8 cellular contexts compared by ENCODE assay signal in genomic region chr3:47163990-47164848, GRCh38. TPM values are rescaled to one million over a fixed set of nuclear protein-coding genes. Genes with fewer than 3 reads are reported as not detected.
A peak's percentile ranks its signal among the peaks of the same experiment; 100 is the strongest.
DNase-seq lines count a peak whose midpoint lies in the region; ATAC-seq and TF ChIP-seq lines count a peak whose summit lies in the region.

SETD2 (minus strand) TSS chr3:47164113; CDS start chr3:47163924, 189 bp downstream.

- H3K27me3 ChIP-seq in Peyer's patch (no peaks in the 10 kb centered on the region), esophagus muscularis mucosa (no peaks in the 10 kb centered on the region)

- H3K27ac ChIP-seq in Peyer's patch: peak within 1 kb of the TSS; percentile 90 to 97 (median 94)
- peak within 1 kb of the TSS; percentile 94 to 98 (median 97) for H3K27ac ChIP-seq in esophagus muscularis mucosa (replicated peaks in 1 of 4)

- peaks cover 3 to 43% (median 16%) of the 10 kb centered on the region in 4 donors for H3K4me1 ChIP-seq in Peyer's patch
- H3K4me1 ChIP-seq in esophagus muscularis mucosa: peaks cover 46 to 54% (median 49%) of the 10 kb centered on the region in 4 donors

- TF ChIP-seq EP300 in esophagus muscularis mucosa (IDR thresholded peaks at IDR 0.05): no peak

- peak; percentile 53 to 67 for TF ChIP-seq POLR2A in Peyer's patch (IDR thresholded peaks at IDR 0.05)
- TF ChIP-seq POLR2A in esophagus muscularis mucosa (IDR thresholded peaks at IDR 0.05; ENCODE audit: low read depth): peak; percentile 13

- H3K9me3 ChIP-seq in Peyer's patch: no peaks in the 10 kb centered on the region
- no peaks in the 10 kb centered on the region for H3K9me3 ChIP-seq in esophagus muscularis mucosa

- peak within 1 kb of the TSS; percentile 98 to 100 (median 98) for H3K4me3 Mint-ChIP-seq in IgD-negative memory B cell

- peaks cover 0 to 2% (median 0%) of the 10 kb centered on the region in 3 donors for H3K9me3 Mint-ChIP-seq in IgD-negative memory B cell

- peak; percentile 58 for ATAC-seq in GM21528 (IDR thresholded peaks at IDR 0.05; ENCODE audit: low FRiP score, unreplicated experiment)

- H3K36me3 Mint-ChIP-seq in IgD-negative memory B cell: peaks cover 3% of the 10 kb centered on the region

- WGBS in esophagus muscularis mucosa: under 1% methylated on average over 54 of the region's 96 CpGs

- no peaks in the 10 kb centered on the region for H3K27me3 Mint-ChIP-seq in IgD-negative memory B cell

- TF ChIP-seq CTCF in Peyer's patch (IDR thresholded peaks at IDR 0.05) (peak in 5 of 6 experiments; percentile 35 to 67 (median 52)), esophagus muscularis mucosa (IDR thresholded peaks at IDR 0.05) (peak; percentile 24 to 39 (median 27))

- peak within 1 kb of the TSS; percentile 95 to 98 (median 96) for H3K4me3 ChIP-seq in Peyer's patch
- peak within 1 kb of the TSS; percentile 79 to 99 (median 86) for H3K4me3 ChIP-seq in esophagus muscularis mucosa

- DNase-seq in DMS153 treated with DMSO at 0.1 percent for 48 hours (lab: John Stamatoyannopoulos, UW; ENCODE audit: unreplicated experiment) (peak; percentile 37), Peyer's patch (peak; percentile 88 to 96 (median 94)), esophagus muscularis mucosa (ENCODE audit: extremely low spot score) (peak; percentile 98), myocyte (ENCODE audit: low read depth) (peak; percentile 97)
- DNase-seq in activated T-cell treated with anti-CD3 and anti-CD28 coated beads, Interleukin-2, amount 50 U/mL, for 48 hours: peak; percentile 89 to 91
- peak; percentile 68 to 83 for DNase-seq in stimulated activated CD8-positive, alpha-beta memory T cell treated with anti-CD3 and anti-CD28 coated beads, Interleukin-7, amount 100 ng/mL, for 4 hours (ENCODE audit: low read depth in 2 of 2)

- no peaks in the 10 kb centered on the region for H3K36me3 ChIP-seq in Peyer's patch
- no peaks in the 10 kb centered on the region for H3K36me3 ChIP-seq in esophagus muscularis mucosa

- peak within 1 kb of the TSS; percentile 98 to 99 (median 99) for H3K27ac Mint-ChIP-seq in IgD-negative memory B cell

- peaks cover 41 to 42% (median 42%) of the 10 kb centered on the region in 3 donors for H3K4me1 Mint-ChIP-seq in IgD-negative memory B cell

- intact Hi-C loops in esophagus muscularis mucosa (cut with DNase I): loop anchor here (5.0 kb wide), 1 partner anchor 118 kb away; the partner anchor contains the start of genes KIF9 and KLHL18

RNA-seq across cellular contexts. Expression of gene SETD2, which starts in this region (rescaled TPM):
- polyA plus RNA-seq in IgD-negative memory B cell: 32.6 TPM
- total RNA-seq in Peyer's patch (100 to 1,000 TPM in 1 of 4 donors, 10 to 100 TPM in 3; 75.8 to 173 (median 82.2) TPM), esophagus muscularis mucosa (10 to 100 TPM; 52.2 to 66.4 (median 56.8) TPM), myocyte (31.3 and 32.3 TPM in 2 replicates)
- polyA plus RNA-seq in myocyte (2012): 10.6 TPM

Comparison
In these comparisons a context has a peak if more than half of its experiments do, and no peak if none do; other contexts are left out.
1. Peak in every context shown above with its lines: DNase-seq, ATAC-seq, H3K4me3 ChIP-seq and H3K27ac ChIP-seq.
2. DNase-seq: peak in every context shown above with its lines; median percentile 98 in esophagus muscularis mucosa; 97 in myocyte; 94 in Peyer's patch; 90 in activated T-cell treated with anti-CD3 and anti-CD28 coated beads, Interleukin-2, amount 50 U/mL, for 48 hours; 76 in stimulated activated CD8-positive, alpha-beta memory T cell treated with anti-CD3 and anti-CD28 coated beads, Interleukin-7, amount 100 ng/mL, for 4 hours; 37 in DMS153 treated with DMSO at 0.1 percent for 48 hours.